Comparison of ENCODE assay signal across 16 cellular contexts in genomic region chr2:149679286-149679685, GRCh38.
A peak's percentile ranks its signal among the peaks of the same experiment; 100 is the strongest.
DNase-seq lines count a peak whose midpoint lies in the region; ATAC-seq, FAIRE-seq and TF ChIP-seq lines count a peak whose summit lies in the region.
"Had no signal": no experiment of that assay in that cellular context is flagged by ENCODE, and none has a peak within 500 bp of the region (broad histone marks: within the 10 kb centered on the region; RNA-seq: fewer than 3 reads in every experiment).

No MANE protein-coding gene starts in this region.

- POLR2A ChIA-PET in A549 (lab: Yijun Ruan, JAX) (no interaction called here), HCT116 (lab: Charles Lee) (no interaction called here)

- H2AFZ ChIP-seq in HCT116 (ENCODE audit: low read depth, low read length, poor library complexity, severe bottlenecking), result no peak overlapping the region

- no peak for FAIRE-seq in A549 (lab: Jason Lieb, UNC)
- FAIRE-seq: small intestine had no signal

- no peaks in the 10 kb centered on the region for H3K9me2 ChIP-seq in HCT116 (ENCODE audit: insufficient read depth)

- no peak for TF ChIP-seq EP300 in A549 (IDR thresholded peaks at IDR 0.05)

- H3K27me3 ChIP-seq in HCT116 (ENCODE audit: insufficient read depth, low read length) (no peaks in the 10 kb centered on the region), adipocyte (replicated peaks; ENCODE audit: control insufficient read depth, insufficient read depth, low read length) (no peaks in the 10 kb centered on the region)
- H3K27me3 ChIP-seq: ovary, tibial artery had no signal

- H3K36me3 ChIP-seq in HCT116 (ENCODE audit: control insufficient read depth in 1 of 2, insufficient read depth in 2 of 2, low read length in 2 of 2) (no peaks in the 10 kb centered on the region), adipocyte (ENCODE audit: control insufficient read depth, insufficient read depth, low read length, severe bottlenecking) (no peaks in the 10 kb centered on the region)
- H3K36me3 ChIP-seq: ovary, tibial artery had no signal

- no peak overlapping the region for H3K9ac ChIP-seq in HCT116 (ENCODE audit: low read length)
- H3K9ac ChIP-seq in adipocyte (ENCODE audit: low read length), result no peak overlapping the region

- TF ChIP-seq POLR2A in A549 (IDR thresholded peaks at IDR 0.05; ENCODE audit: low read length), result no peak
- TF ChIP-seq POLR2A in HCT116 (IDR thresholded peaks at IDR 0.05; ENCODE audit: borderline replicate concordance, extremely low read depth, insufficient read depth, insufficient read length), result no peak

- H3K27ac ChIP-seq in A549 (no peak overlapping the region), HCT116 (ENCODE audit: low read depth, low read length) (no peak overlapping the region)
- H3K27ac ChIP-seq: ovary, tibial artery had no signal

- H3K9me3 Mint-ChIP-seq in activated CD4-positive, alpha-beta T cell treated with anti-CD3 and anti-CD28 coated beads, Interleukin-2, amount 10 ng/mL, durations not matched to agents 24 days and 14 days, result no peaks in the 10 kb centered on the region

- CTCF ChIA-PET in A549 (lab: Yijun Ruan, JAX) (no interaction called here), HCT116 (lab: Charles Lee) (no interaction called here)

- no peaks in the 10 kb centered on the region for H3K36me3 Mint-ChIP-seq in activated CD4-positive, alpha-beta T cell treated with anti-CD3 and anti-CD28 coated beads, Interleukin-2, amount 10 ng/mL, durations not matched to agents 24 days and 14 days (ENCODE audit: low read depth)
- H3K36me3 Mint-ChIP-seq: stimulated activated memory B cell treated with anti-CD40 and anti-IgM and Interleukin-4, amounts not matched to agents 10 μg/mL and 1 μg/mL and 100 μg/mL, for 72 hours had no signal

- H3K4me1 ChIP-seq in A549 (no peaks in the 10 kb centered on the region), HCT116 (ENCODE audit: control insufficient read depth in 1 of 2, insufficient read depth in 2 of 2, low read length in 2 of 2) (no peaks in the 10 kb centered on the region), adipocyte (ENCODE audit: control insufficient read depth, insufficient read depth, low read length) (no peaks in the 10 kb centered on the region)
- H3K4me1 ChIP-seq: tibial artery had no signal

- WGBS in A549 (ENCODE audit: missing lambda C conversion rate), result 76% methylated on average over 2 of the region's 2 CpGs

- RAD21 ChIA-PET in HCT116 (lab: Charles Lee; ENCODE audit: low non-redundant PET in 1 of 2, low total read pairs in 2 of 2, uncharacterized antibody in 2 of 2, unreplicated experiment in 2 of 2), result no interaction called here

- DNase-seq in A549 (ENCODE audit: low read depth in 1 of 2, low spot score in 1 of 2), result peak in 1 of 2 experiments; percentile 22
- DNase-seq in HCT116 (ENCODE audit: low read depth, low spot score), result no peak
- DNase-seq in adipocyte (ENCODE audit: low read depth), result peak; percentile 43
- DNase-seq in foreskin fibroblast, result peak; percentile 55 to 80
- no peak for DNase-seq in HuH-7.5 (ENCODE audit: low spot score)
- no peak for DNase-seq in activated CD4-positive, alpha-beta T cell treated with anti-CD3 and anti-CD28 coated beads, Interleukin-2, amount 10 ng/mL, durations not matched to agents 24 days and 14 days
- no peak for DNase-seq in COLO668 (lab: John Stamatoyannopoulos, UW; ENCODE audit: unreplicated experiment)
- DNase-seq: activated effector memory CD4-positive, alpha-beta T cell treated with anti-CD3 and anti-CD28 coated beads, Interleukin-2, amount 50 U/mL, for 16 hours; hypothalamus; left ventricle myocardium superior; NCI-H1436; ovary; small intestine; tibial artery had no signal

- no peak overlapping the region for H3K4me2 ChIP-seq in A549
- H3K4me2 ChIP-seq in HCT116 (ENCODE audit: low read length), result no peak overlapping the region

- no peak for TF ChIP-seq RAD21 in A549 (conservative IDR thresholded peaks at IDR 0.05 in 1 of 2, IDR thresholded peaks at IDR 0.05 in 1 of 2)
- no peak for TF ChIP-seq RAD21 in HCT116 (IDR thresholded peaks at IDR 0.05; ENCODE audit: low read depth)

- no peaks in the 10 kb centered on the region for H3K27me3 Mint-ChIP-seq in activated CD4-positive, alpha-beta T cell treated with anti-CD3 and anti-CD28 coated beads, Interleukin-2, amount 10 ng/mL, durations not matched to agents 24 days and 14 days

- no peak for TF ChIP-seq CTCF in A549 (IDR thresholded peaks at IDR 0.05)
- TF ChIP-seq CTCF in HCT116 (IDR thresholded peaks at IDR 0.05 in 2 of 3, conservative IDR thresholded peaks at IDR 0.05 in 1 of 3; ENCODE audit: borderline replicate concordance in 1 of 3, insufficient read depth in 1 of 3, low read depth in 2 of 3, low read length in 2 of 3), result no peak
- no peak for TF ChIP-seq CTCF in foreskin fibroblast (IDR thresholded peaks at IDR 0.05; ENCODE audit: low read depth, low read length)

- ATAC-seq in A549 (peak in 1 of 2 experiments; percentile 39; a peak in 1 of 6 replicates), HCT116 (no peak), HG02852 (IDR thresholded peaks at IDR 0.05; ENCODE audit: unreplicated experiment) (no peak)
- ATAC-seq: left ventricle myocardium superior had no signal

- H3K4me1 Mint-ChIP-seq in activated CD4-positive, alpha-beta T cell treated with anti-CD3 and anti-CD28 coated beads, Interleukin-2, amount 10 ng/mL, durations not matched to agents 24 days and 14 days, result no peaks in the 10 kb centered on the region
- H3K4me1 Mint-ChIP-seq: stimulated activated memory B cell treated with anti-CD40 and anti-IgM and Interleukin-4, amounts not matched to agents 10 μg/mL and 1 μg/mL and 100 μg/mL, for 72 hours had no signal

- no peaks in the 10 kb centered on the region for H3K79me2 ChIP-seq in HCT116 (ENCODE audit: insufficient read depth, low read length)

- H3K4me3 ChIP-seq in A549 (no peak overlapping the region), HCT116 (replicated peaks in 1 of 2; ENCODE audit: low read depth in 1 of 2, low read length in 2 of 2) (no peak overlapping the region), adipocyte (ENCODE audit: low read length) (no peak overlapping the region), foreskin fibroblast (ENCODE audit: low read depth in 1 of 2, low read length in 2 of 2) (no peak overlapping the region)
- H3K4me3 ChIP-seq: ovary, tibial artery had no signal

- intact Hi-C loops in HCT116 (cut with micrococcal nuclease), result no loop called here
- intact Hi-C loops in activated CD4-positive, alpha-beta T cell treated with anti-CD3 and anti-CD28 coated beads, Interleukin-2, amount 10 ng/mL, durations not matched to agents 24 days and 14 days (cut with micrococcal nuclease), result no loop called here

- H3K9me3 ChIP-seq in A549 (no peaks in the 10 kb centered on the region), HCT116 (ENCODE audit: control insufficient read depth in 1 of 2, insufficient read depth in 1 of 2, low read depth in 1 of 2, low read length in 2 of 2) (no peaks in the 10 kb centered on the region), adipocyte (ENCODE audit: control insufficient read depth, low read length) (peaks cover 5% of the 10 kb centered on the region)
- H3K9me3 ChIP-seq: ovary, tibial artery had no signal

- BruUV-seq in HCT116 (replicated peaks; lab: Mats Ljungman, UMichigan), result no TSS peak

- no peak overlapping the region for H3K4me3 Mint-ChIP-seq in activated CD4-positive, alpha-beta T cell treated with anti-CD3 and anti-CD28 coated beads, Interleukin-2, amount 10 ng/mL, durations not matched to agents 24 days and 14 days
- H3K4me3 Mint-ChIP-seq: stimulated activated memory B cell treated with anti-CD40 and anti-IgM and Interleukin-4, amounts not matched to agents 10 μg/mL and 1 μg/mL and 100 μg/mL, for 72 hours had no signal

- no peaks in the 10 kb centered on the region for H4K20me1 ChIP-seq in HCT116 (ENCODE audit: insufficient read depth)

- no peak overlapping the region for H3K27ac Mint-ChIP-seq in activated CD4-positive, alpha-beta T cell treated with anti-CD3 and anti-CD28 coated beads, Interleukin-2, amount 10 ng/mL, durations not matched to agents 24 days and 14 days
- H3K27ac Mint-ChIP-seq: stimulated activated memory B cell treated with anti-CD40 and anti-IgM and Interleukin-4, amounts not matched to agents 10 μg/mL and 1 μg/mL and 100 μg/mL, for 72 hours had no signal

TF ChIP-seq in A549, 52 proteins besides CTCF, POLR2A, EP300 and RAD21:
- no peak for TF ChIP-seq RFX5 (IDR thresholded peaks at IDR 0.05)
- TF ChIP-seq CEBPB (IDR thresholded peaks at IDR 0.05), result peak; percentile 47; a peak in 3 of 4 replicates

TF ChIP-seq in HCT116, 20 proteins besides CTCF, POLR2A, EP300 and RAD21:
- TF ChIP-seq ELF1 (IDR thresholded peaks at IDR 0.05; ENCODE audit: borderline replicate concordance, low read depth) (no peak), CEBPB (IDR thresholded peaks at IDR 0.05; ENCODE audit: low read depth) (peak; percentile 32; the same call in 1 of the 2 replicates)
TF ChIP-seq in HCT116: peak in this region for 1.

Comparison
In these comparisons a context has a peak if more than half of its experiments do, and no peak if none do; other contexts are left out.
1. DNase-seq: peak in adipocyte (single experiment) and foreskin fibroblast (2 of 2); none in HCT116 (single experiment), HuH-7.5 (single experiment), activated CD4-positive, alpha-beta T cell treated with anti-CD3 and anti-CD28 coated beads, Interleukin-2, amount 10 ng/mL, durations not matched to agents 24 days and 14 days (single experiment) and COLO668 (single experiment).
2. Of the 6 proteins assayed by ChIP-seq in both A549 and HCT116: peak only in A549: none; only in HCT116: none; in both: CEBPB; in neither: 5.